1 cellular context compared by ENCODE assay signal in genomic region chr2:219001577-219002394, GRCh38.
TF ChIP-seq lines count a peak whose summit lies in the region.

No MANE protein-coding gene starts in this region.

TF ChIP-seq in HepG2, 621 proteins besides CTCF, POLR2A, EP300 and RAD21 (continued from another document and continues in another):
- TF ChIP-seq SIX1 (CRISPR knock-in tag; IDR thresholded peaks at IDR 0.05; ENCODE audit: borderline replicate concordance) (no peak), JUNB (CRISPR knock-in tag; IDR thresholded peaks at IDR 0.05; ENCODE audit: borderline replicate concordance) (no peak), U2AF2 (IDR thresholded peaks at IDR 0.05; ENCODE audit: low read depth, low read length) (no peak), GFI1 (CRISPR knock-in tag; IDR thresholded peaks at IDR 0.05; ENCODE audit: borderline replicate concordance) (peak; percentile 76), ZNF280D (CRISPR knock-in tag; IDR thresholded peaks at IDR 0.05) (no peak), ZNF839 (CRISPR knock-in tag; IDR thresholded peaks at IDR 0.05; ENCODE audit: borderline replicate concordance) (no peak), FOXC1 (CRISPR knock-in tag; IDR thresholded peaks at IDR 0.05; ENCODE audit: borderline replicate concordance) (peak; percentile 87), RORA (CRISPR knock-in tag; IDR thresholded peaks at IDR 0.05) (no peak), ZBTB34 (CRISPR knock-in tag; IDR thresholded peaks at IDR 0.05) (no peak), ZNF580 (CRISPR knock-in tag; IDR thresholded peaks at IDR 0.05; ENCODE audit: borderline replicate concordance, low read depth) (no peak; the same call in 1 of the 2 replicates), ZNF20 (CRISPR knock-in tag; IDR thresholded peaks at IDR 0.05) (no peak; the same call in 1 of the 2 replicates), ZNF737 (CRISPR knock-in tag; IDR thresholded peaks at IDR 0.05; ENCODE audit: borderline replicate concordance) (no peak; the same call in 1 of the 2 replicates), ZNF576 (CRISPR knock-in tag; IDR thresholded peaks at IDR 0.05) (0 out of 2 replicates have a peak, but pooled peaks have one; percentile 48), MBD4 (IDR thresholded peaks at IDR 0.05; ENCODE audit: borderline replicate concordance, low read length) (no peak), ZNF136 (CRISPR knock-in tag; IDR thresholded peaks at IDR 0.05; ENCODE audit: low read depth) (no peak; the same call in 1 of the 2 replicates), ZNF451 (CRISPR knock-in tag; IDR thresholded peaks at IDR 0.05) (no peak; the same call in 1 of the 2 replicates), ERF (CRISPR knock-in tag; IDR thresholded peaks at IDR 0.05) (no peak), REXO4 (CRISPR knock-in tag; IDR thresholded peaks at IDR 0.05; ENCODE audit: borderline replicate concordance) (no peak), ZNF362 (CRISPR knock-in tag; IDR thresholded peaks at IDR 0.05; ENCODE audit: borderline replicate concordance) (no peak), PHF20 (CRISPR knock-in tag; IDR thresholded peaks at IDR 0.05) (no peak), SRSF1 (optimal IDR thresholded peaks at IDR 0.05; ENCODE audit: low read depth, low read length) (no peak), ZNF251 (CRISPR knock-in tag; IDR thresholded peaks at IDR 0.05) (no peak), SCMH1 (CRISPR knock-in tag; IDR thresholded peaks at IDR 0.05; ENCODE audit: borderline replicate concordance) (no peak), BRD4 (CRISPR knock-in tag; IDR thresholded peaks at IDR 0.05) (no peak), RXRA (CRISPR knock-in tag; IDR thresholded peaks at IDR 0.05) (peak; percentile 42), ZFP36L1 (CRISPR knock-in tag; IDR thresholded peaks at IDR 0.05) (no peak), XRCC5 (optimal IDR thresholded peaks at IDR 0.05; ENCODE audit: low read length) (no peak), ZNF501 (CRISPR knock-in tag; IDR thresholded peaks at IDR 0.05) (0 out of 2 replicates have a peak, but pooled peaks have one; percentile 22), FIP1L1 (IDR thresholded peaks at IDR 0.05; ENCODE audit: borderline replicate concordance, insufficient read depth, low read depth, low read length) (0 out of 2 replicates have a peak, but pooled peaks have one; percentile 42), ZNF34 (CRISPR knock-in tag; IDR thresholded peaks at IDR 0.05; ENCODE audit: borderline replicate concordance) (no peak; the same call in 1 of the 2 replicates), HMG20A (CRISPR knock-in tag; IDR thresholded peaks at IDR 0.05; ENCODE audit: borderline replicate concordance) (peak; percentile 72), AHR (CRISPR knock-in tag; IDR thresholded peaks at IDR 0.05) (0 out of 2 replicates have a peak, but pooled peaks have one; percentile 31), ZZZ3 (CRISPR knock-in tag; IDR thresholded peaks at IDR 0.05; ENCODE audit: borderline replicate concordance) (no peak), ARHGAP35 (CRISPR knock-in tag; IDR thresholded peaks at IDR 0.05; ENCODE audit: borderline replicate concordance) (no peak), FOSL1 (CRISPR knock-in tag; IDR thresholded peaks at IDR 0.05; ENCODE audit: borderline replicate concordance) (no peak), NBN (conservative IDR thresholded peaks at IDR 0.05) (no peak), ZFP1 (CRISPR knock-in tag; IDR thresholded peaks at IDR 0.05) (no peak), ZNF33B (CRISPR knock-in tag; IDR thresholded peaks at IDR 0.05) (peak; percentile 92)
- TF ChIP-seq, protein P1, sequence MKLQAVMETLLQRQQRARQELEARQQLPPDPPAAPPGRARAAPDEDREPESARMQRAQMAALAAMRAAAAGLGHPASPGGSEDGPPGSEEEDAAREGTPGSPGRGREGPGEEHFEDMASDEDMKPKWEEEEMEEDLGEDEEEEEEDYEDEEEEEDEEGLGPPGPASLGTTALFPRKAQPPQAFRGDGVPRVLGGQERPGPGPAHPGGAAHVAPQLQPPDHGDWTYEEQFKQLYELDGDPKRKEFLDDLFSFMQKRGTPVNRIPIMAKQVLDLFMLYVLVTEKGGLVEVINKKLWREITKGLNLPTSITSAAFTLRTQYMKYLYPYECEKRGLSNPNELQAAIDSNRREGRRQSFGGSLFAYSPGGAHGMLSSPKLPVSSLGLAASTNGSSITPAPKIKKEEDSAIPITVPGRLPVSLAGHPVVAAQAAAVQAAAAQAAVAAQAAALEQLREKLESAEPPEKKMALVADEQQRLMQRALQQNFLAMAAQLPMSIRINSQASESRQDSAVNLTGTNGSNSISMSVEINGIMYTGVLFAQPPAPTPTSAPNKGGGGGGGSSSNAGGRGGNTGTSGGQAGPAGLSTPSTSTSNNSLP (IDR thresholded peaks at IDR 0.05; ENCODE audit: low read depth, low read length), result no peak
- TF ChIP-seq, protein P2, sequence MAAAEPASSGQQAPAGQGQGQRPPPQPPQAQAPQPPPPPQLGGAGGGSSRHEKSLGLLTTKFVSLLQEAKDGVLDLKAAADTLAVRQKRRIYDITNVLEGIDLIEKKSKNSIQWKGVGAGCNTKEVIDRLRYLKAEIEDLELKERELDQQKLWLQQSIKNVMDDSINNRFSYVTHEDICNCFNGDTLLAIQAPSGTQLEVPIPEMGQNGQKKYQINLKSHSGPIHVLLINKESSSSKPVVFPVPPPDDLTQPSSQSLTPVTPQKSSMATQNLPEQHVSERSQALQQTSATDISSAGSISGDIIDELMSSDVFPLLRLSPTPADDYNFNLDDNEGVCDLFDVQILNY (CRISPR knock-in tag; conservative IDR thresholded peaks at IDR 0.05), result no peak
- TF ChIP-seq, protein P3, sequence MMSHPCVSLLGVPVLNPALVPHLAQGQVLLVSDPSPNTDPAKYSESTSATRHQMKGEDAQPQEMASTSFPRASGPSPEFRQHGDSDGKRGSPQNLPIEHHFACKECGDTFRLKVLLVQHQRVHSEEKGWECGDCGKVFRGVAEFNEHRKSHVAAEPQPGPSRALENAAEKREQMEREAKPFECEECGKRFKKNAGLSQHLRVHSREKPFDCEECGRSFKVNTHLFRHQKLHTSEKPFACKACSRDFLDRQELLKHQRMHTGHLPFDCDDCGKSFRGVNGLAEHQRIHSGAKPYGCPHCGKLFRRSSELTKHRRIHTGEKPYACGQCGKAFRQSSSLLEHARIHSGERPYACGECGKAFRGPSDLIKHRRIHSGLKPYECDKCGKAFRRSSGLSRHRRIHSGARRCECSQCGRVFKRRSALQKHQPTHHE (CRISPR knock-in tag; IDR thresholded peaks at IDR 0.05; ENCODE audit: borderline replicate concordance), result peak; percentile 96; the same call in 1 of the 2 replicates
- TF ChIP-seq, protein P4, sequence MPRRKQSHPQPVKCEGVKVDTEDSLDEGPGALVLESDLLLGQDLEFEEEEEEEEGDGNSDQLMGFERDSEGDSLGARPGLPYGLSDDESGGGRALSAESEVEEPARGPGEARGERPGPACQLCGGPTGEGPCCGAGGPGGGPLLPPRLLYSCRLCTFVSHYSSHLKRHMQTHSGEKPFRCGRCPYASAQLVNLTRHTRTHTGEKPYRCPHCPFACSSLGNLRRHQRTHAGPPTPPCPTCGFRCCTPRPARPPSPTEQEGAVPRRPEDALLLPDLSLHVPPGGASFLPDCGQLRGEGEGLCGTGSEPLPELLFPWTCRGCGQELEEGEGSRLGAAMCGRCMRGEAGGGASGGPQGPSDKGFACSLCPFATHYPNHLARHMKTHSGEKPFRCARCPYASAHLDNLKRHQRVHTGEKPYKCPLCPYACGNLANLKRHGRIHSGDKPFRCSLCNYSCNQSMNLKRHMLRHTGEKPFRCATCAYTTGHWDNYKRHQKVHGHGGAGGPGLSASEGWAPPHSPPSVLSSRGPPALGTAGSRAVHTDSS (CRISPR knock-in tag; conservative IDR thresholded peaks at IDR 0.05), result no peak
- TF ChIP-seq, protein P5, sequence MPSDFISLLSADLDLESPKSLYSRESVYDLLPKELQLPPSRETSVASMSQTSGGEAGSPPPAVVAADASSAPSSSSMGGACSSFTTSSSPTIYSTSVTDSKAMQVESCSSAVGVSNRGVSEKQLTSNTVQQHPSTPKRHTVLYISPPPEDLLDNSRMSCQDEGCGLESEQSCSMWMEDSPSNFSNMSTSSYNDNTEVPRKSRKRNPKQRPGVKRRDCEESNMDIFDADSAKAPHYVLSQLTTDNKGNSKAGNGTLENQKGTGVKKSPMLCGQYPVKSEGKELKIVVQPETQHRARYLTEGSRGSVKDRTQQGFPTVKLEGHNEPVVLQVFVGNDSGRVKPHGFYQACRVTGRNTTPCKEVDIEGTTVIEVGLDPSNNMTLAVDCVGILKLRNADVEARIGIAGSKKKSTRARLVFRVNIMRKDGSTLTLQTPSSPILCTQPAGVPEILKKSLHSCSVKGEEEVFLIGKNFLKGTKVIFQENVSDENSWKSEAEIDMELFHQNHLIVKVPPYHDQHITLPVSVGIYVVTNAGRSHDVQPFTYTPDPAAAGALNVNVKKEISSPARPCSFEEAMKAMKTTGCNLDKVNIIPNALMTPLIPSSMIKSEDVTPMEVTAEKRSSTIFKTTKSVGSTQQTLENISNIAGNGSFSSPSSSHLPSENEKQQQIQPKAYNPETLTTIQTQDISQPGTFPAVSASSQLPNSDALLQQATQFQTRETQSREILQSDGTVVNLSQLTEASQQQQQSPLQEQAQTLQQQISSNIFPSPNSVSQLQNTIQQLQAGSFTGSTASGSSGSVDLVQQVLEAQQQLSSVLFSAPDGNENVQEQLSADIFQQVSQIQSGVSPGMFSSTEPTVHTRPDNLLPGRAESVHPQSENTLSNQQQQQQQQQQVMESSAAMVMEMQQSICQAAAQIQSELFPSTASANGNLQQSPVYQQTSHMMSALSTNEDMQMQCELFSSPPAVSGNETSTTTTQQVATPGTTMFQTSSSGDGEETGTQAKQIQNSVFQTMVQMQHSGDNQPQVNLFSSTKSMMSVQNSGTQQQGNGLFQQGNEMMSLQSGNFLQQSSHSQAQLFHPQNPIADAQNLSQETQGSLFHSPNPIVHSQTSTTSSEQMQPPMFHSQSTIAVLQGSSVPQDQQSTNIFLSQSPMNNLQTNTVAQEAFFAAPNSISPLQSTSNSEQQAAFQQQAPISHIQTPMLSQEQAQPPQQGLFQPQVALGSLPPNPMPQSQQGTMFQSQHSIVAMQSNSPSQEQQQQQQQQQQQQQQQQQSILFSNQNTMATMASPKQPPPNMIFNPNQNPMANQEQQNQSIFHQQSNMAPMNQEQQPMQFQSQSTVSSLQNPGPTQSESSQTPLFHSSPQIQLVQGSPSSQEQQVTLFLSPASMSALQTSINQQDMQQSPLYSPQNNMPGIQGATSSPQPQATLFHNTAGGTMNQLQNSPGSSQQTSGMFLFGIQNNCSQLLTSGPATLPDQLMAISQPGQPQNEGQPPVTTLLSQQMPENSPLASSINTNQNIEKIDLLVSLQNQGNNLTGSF (CRISPR knock-in tag; IDR thresholded peaks at IDR 0.05), result no peak
